In the genomic region with DNA sequence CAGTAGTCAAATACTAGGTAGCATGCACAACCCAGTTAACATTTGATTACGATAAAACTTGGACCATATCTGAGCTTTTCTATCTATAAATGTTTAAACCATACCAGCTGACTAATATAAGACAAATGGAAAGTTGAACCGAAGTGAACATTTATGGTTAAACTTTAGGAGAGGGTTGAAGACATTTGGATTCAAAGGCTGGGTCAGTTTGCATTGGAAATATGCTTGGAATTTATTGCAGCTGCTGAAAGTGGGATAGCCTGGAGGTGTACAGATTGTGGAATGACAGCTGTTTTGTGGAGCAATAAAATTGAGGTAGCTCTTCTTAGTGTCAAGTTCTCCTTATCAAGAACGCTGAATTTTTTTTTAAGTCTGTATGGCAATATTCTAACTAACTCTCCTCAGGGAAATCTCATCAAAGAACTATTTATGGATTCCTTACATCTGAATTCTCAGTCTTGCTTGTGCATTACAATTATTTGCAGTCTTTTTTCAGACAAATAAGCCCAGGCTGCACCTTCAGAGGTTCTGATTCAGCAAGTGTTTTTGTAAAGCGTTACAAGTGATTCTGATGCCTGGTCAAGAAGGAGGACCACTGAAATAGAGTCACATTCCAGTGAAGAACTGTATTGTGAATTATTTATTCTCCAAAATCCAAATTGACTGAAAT, we compare ENCODE assay signal across 18 cellular contexts.
DNase-seq lines count a peak whose midpoint lies in the region; ATAC-seq and TF ChIP-seq lines count a peak whose summit lies in the region.
"Had no signal": no experiment of that assay in that cellular context is flagged by ENCODE, and none has a peak within 500 bp of the region (broad histone marks: within the 10 kb centered on the region; RNA-seq: fewer than 3 reads in every experiment).

No MANE protein-coding gene starts in this region.

- no peak overlapping the region for H4K12ac ChIP-seq in trophoblast cell (ENCODE audit: low read depth, low read length)

- H3K4me2 ChIP-seq in trophoblast cell (ENCODE audit: low read length): peak overlapping the region; percentile 35

- H3K79me1 ChIP-seq in trophoblast cell (ENCODE audit: low read length): peaks cover 5% of the 10 kb centered on the region

- H3K27ac Mint-ChIP-seq in CD14-positive monocyte: no peak overlapping the region
- H3K27ac Mint-ChIP-seq: memory B cell had no signal

- peak overlapping the region; percentile 73 for H3K27ac ChIP-seq in trophoblast cell (ENCODE audit: low read depth, low read length)
- H3K27ac ChIP-seq: C4-2B, coronary artery, uterus, VCaP had no signal

- peaks cover under 1 to 8% of the 10 kb centered on the region in 2 donors for H3K36me3 Mint-ChIP-seq in CD14-positive monocyte

- no peak overlapping the region for H3K18ac ChIP-seq in trophoblast cell (ENCODE audit: low read length)

- H2BK120ac ChIP-seq in trophoblast cell (ENCODE audit: insufficient read depth, low read length, poor library complexity): no peak overlapping the region

- no peak overlapping the region for H3K4me3 ChIP-seq in trophoblast cell (ENCODE audit: low read depth, low read length)
- H3K4me3 ChIP-seq: coronary artery, uterus had no signal

- H3K9me3 Mint-ChIP-seq in CD14-positive monocyte: peaks cover 4 to 14% (median 8%) of the 10 kb centered on the region in 7 donors

- no CpG with 5 or more reads among the region's 4 CpGs for WGBS in trophoblast cell (ENCODE audit: extremely low coverage, insufficient coverage, insufficient read length)

- peak; percentile 91 for DNase-seq in EL
- DNase-seq in LHCN-M2 (ENCODE audit: low read depth): peak; percentile 95
- peak; percentile 23 for DNase-seq in fibroblast of peridontal ligament (ENCODE audit: extremely low read depth)
- peak; percentile 77 to 95 for DNase-seq in trophoblast cell
- no peak for DNase-seq in NCI-H510A (lab: John Stamatoyannopoulos, UW)
- DNase-seq in CD14-positive monocyte (ENCODE audit: low spot score): no peak
- no peak for DNase-seq in activated effector memory CD4-positive, alpha-beta T cell treated with Interleukin-2 at 50 U/mL for 16 hours
- DNase-seq: anterior cingulate cortex; NCI-H1417 treated with DMSO at 0.1 percent for 48 hours; NCI-H446; stimulated activated naive CD4-positive, alpha-beta T cell; uterus had no signal

- H3K27me3 ChIP-seq in trophoblast cell (ENCODE audit: insufficient read depth, low read length): no peaks in the 10 kb centered on the region
- H3K27me3 ChIP-seq: uterus had no signal

- no peaks in the 10 kb centered on the region for H3K9me3 ChIP-seq in trophoblast cell (ENCODE audit: insufficient read depth, low read depth, low read length)
- H3K9me3 ChIP-seq: uterus had no signal

- H3K27me3 Mint-ChIP-seq in CD14-positive monocyte (ENCODE audit: low read depth in 3 of 3): peaks cover 0 to 3% (median 1%) of the 10 kb centered on the region in 3 donors
- H3K27me3 Mint-ChIP-seq: memory B cell had no signal

- no peak overlapping the region for H4K8ac ChIP-seq in trophoblast cell (ENCODE audit: low read depth, low read length)

- intact Hi-C loops in CD14-positive monocyte (cut with micrococcal nuclease): no loop called here

- no peaks in the 10 kb centered on the region for H3K79me2 ChIP-seq in trophoblast cell (ENCODE audit: control insufficient read depth, insufficient read depth, low read length, poor library complexity)

- H3K4me1 ChIP-seq in trophoblast cell (ENCODE audit: control insufficient read depth in 1 of 2, insufficient read depth in 2 of 2, low read length in 2 of 2): peaks cover 0 to 1% of the 10 kb centered on the region in 2 experiments
- H3K4me1 ChIP-seq: uterus had no signal

- ATAC-seq in HG02642 (IDR thresholded peaks at IDR 0.05; ENCODE audit: poor library complexity, unreplicated experiment): no peak
- ATAC-seq: HCT116 had no signal

- H2AK5ac ChIP-seq in trophoblast cell (ENCODE audit: low read length): no peak overlapping the region

- H2AFZ ChIP-seq in trophoblast cell (ENCODE audit: insufficient read depth, low read length, poor library complexity): no peak overlapping the region

- no peak overlapping the region for H3K4me3 Mint-ChIP-seq in CD14-positive monocyte
- H3K4me3 Mint-ChIP-seq: memory B cell had no signal

- H2BK12ac ChIP-seq in trophoblast cell (ENCODE audit: low read length): no peak overlapping the region

- no peak overlapping the region for H3K14ac ChIP-seq in trophoblast cell (ENCODE audit: low read length)

- H3K23ac ChIP-seq in trophoblast cell (ENCODE audit: low read length): no peak overlapping the region

- H3K4me1 Mint-ChIP-seq in CD14-positive monocyte: peaks cover 5% of the 10 kb centered on the region

- TF ChIP-seq CTCF in CD14-positive monocyte (IDR thresholded peaks at IDR 0.05): no peak

- no peaks in the 10 kb centered on the region for H3K36me3 ChIP-seq in trophoblast cell (ENCODE audit: control insufficient read depth in 1 of 2, insufficient read depth in 2 of 2, low read length in 2 of 2)
- H3K36me3 ChIP-seq: uterus had no signal

- no peak overlapping the region for H3K4ac ChIP-seq in trophoblast cell (ENCODE audit: low read depth, low read length)

- H3K9ac ChIP-seq in trophoblast cell (ENCODE audit: low read length): no peak overlapping the region

- H4K91ac ChIP-seq in trophoblast cell (ENCODE audit: low read depth, low read length): no peak overlapping the region

- no peak overlapping the region for H2BK5ac ChIP-seq in trophoblast cell (ENCODE audit: low read depth, low read length, poor library complexity)

Comparison
In these comparisons a context has a peak if more than half of its experiments do, and no peak if none do; other contexts are left out.
1. DNase-seq: peak in EL (single experiment), LHCN-M2 (single experiment), fibroblast of peridontal ligament (single experiment) and trophoblast cell (2 of 2); none in NCI-H510A (single experiment), CD14-positive monocyte (single experiment) and activated effector memory CD4-positive, alpha-beta T cell treated with Interleukin-2 at 50 U/mL for 16 hours (single experiment).